In the genomic region with DNA sequence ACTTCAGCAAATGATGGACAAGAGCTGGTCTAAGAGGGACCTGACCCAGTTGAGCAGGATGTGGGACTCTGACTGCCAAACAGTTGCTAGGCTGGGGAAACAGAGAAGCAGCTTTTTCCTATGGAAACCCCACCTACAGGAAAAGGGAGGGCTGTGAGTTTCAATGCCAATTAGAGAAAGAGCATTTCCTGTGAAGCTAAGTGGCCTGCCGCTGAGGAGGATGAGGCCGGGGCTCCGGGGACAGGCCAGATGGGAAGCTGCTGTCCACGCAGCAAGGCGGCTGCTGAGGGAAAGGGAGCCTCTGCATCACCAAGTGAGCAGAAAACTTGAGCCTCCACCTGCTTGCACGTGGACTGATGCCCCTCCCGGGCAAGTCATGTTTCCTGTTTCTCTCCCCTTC, we compare ENCODE assay signal across 9 cellular contexts. TPM values are rescaled to one million over a fixed set of nuclear protein-coding genes. Genes with fewer than 3 reads are reported as not detected.
DNase-seq lines count a peak whose midpoint lies in the region; ATAC-seq, FAIRE-seq and TF ChIP-seq lines count a peak whose summit lies in the region.
"Had no signal": no experiment of that assay in that cellular context is flagged by ENCODE, and none has a peak within 500 bp of the region (broad histone marks: within the 10 kb centered on the region; RNA-seq: fewer than 3 reads in every experiment).

A gene (minus strand): TSS at position 90 of the 400 bp plus-strand sequence. CDS start 351 bp downstream, outside the sequence.

- no TSS peak for BruUV-seq in K562 (replicated peaks; lab: Mats Ljungman, UMichigan)

- H3K4me2 ChIP-seq in K562 (ENCODE audit: insufficient read depth, low read length) (no peak within 1 kb of the TSS), trophoblast cell (ENCODE audit: low read length) (no peak within 1 kb of the TSS)

- ATAC-seq in K562 (no peak), GM18858 (IDR thresholded peaks at IDR 0.05; ENCODE audit: unreplicated experiment) (no peak), GM18519 (IDR thresholded peaks at IDR 0.05; ENCODE audit: low FRiP score, unreplicated experiment) (no peak), HG02759 (IDR thresholded peaks at IDR 0.05; ENCODE audit: unreplicated experiment) (no peak)
- ATAC-seq in naive thymus-derived CD8-positive, alpha-beta T cell: no peak
- ATAC-seq: GM12878 had no signal

- no peak within 1 kb of the TSS for H3K27ac ChIP-seq in CD8-positive, alpha-beta memory T cell (ENCODE audit: low read depth, low read length)
- H3K27ac ChIP-seq in K562 (ENCODE audit: extremely low read depth, low read depth, low read length) (no peak within 1 kb of the TSS), trophoblast cell (ENCODE audit: low read depth, low read length) (no peak within 1 kb of the TSS)

- POLR2A ChIA-PET in CD8-positive, alpha-beta memory T cell (lab: Charles Lee): interaction anchor here (0.7 kb wide), 1 partner anchor 79 kb away, joined by 3 read pairs; no protein-coding TSS in a partner anchor
- POLR2A ChIA-PET in K562 (lab: Yijun Ruan, JAX): interaction anchor here (0.7 to 1.5 kb wide), 4 partner anchors 11 to 298 kb away, joined by 3 to 4 read pairs (median 4); a partner anchor contains a TSS
- POLR2A ChIA-PET in naive thymus-derived CD8-positive, alpha-beta T cell (lab: Charles Lee): interaction anchor here (0.8 to 3.8 kb wide), 6 partner anchors 10 to 366 kb away, joined by 3 to 12 read pairs (median 4); a partner anchor contains a TSS

- H3K4me1 ChIP-seq in CD8-positive, alpha-beta memory T cell (ENCODE audit: insufficient read depth, low read length): peaks cover 39% of the 10 kb centered on the region
- H3K4me1 ChIP-seq in K562 (replicated peaks in 1 of 2; ENCODE audit: control insufficient read depth in 2 of 2, insufficient read depth in 2 of 2, low read length in 2 of 2) (peaks cover 3 to 16% of the 10 kb centered on the region in 2 experiments), trophoblast cell (ENCODE audit: control insufficient read depth in 1 of 2, insufficient read depth in 2 of 2, low read length in 2 of 2) (no peaks in the 10 kb centered on the region)

- 18% methylated on average over 6 of the region's 7 CpGs for WGBS in K562 (ENCODE audit: insufficient coverage, low coverage, missing lambda C conversion rate)
- WGBS in trophoblast cell (ENCODE audit: extremely low coverage, insufficient coverage, insufficient read length): no CpG with 5 or more reads among the region's 7 CpGs

- no peak within 1 kb of the TSS for H4K8ac ChIP-seq in trophoblast cell (ENCODE audit: low read depth, low read length)

- peak within 1 kb of the TSS in 6 of 8 donors; percentile 24 to 91 (median 54) for H3K27ac Mint-ChIP-seq in CD8-positive, alpha-beta memory T cell
- H3K27ac Mint-ChIP-seq in naive thymus-derived CD8-positive, alpha-beta T cell: peak within 1 kb of the TSS in 9 of 10 donors; percentile 11 to 75 (median 52)

- H3K79me1 ChIP-seq in trophoblast cell (ENCODE audit: low read length): no peaks in the 10 kb centered on the region

- no peak within 1 kb of the TSS for H4K91ac ChIP-seq in trophoblast cell (ENCODE audit: low read depth, low read length)

- TF ChIP-seq CTCF in NB4 (IDR thresholded peaks at IDR 0.05; ENCODE audit: low read depth, low read length): no peak
- no peak for TF ChIP-seq CTCF in K562 (IDR thresholded peaks at IDR 0.05 in 2 of 3, conservative IDR thresholded peaks at IDR 0.05 in 1 of 3; ENCODE audit: insufficient read depth in 2 of 3, low read depth in 1 of 3, low read length in 3 of 3)

- no peak within 1 kb of the TSS for H3K4me3 ChIP-seq in CD8-positive, alpha-beta memory T cell (ENCODE audit: low read length)
- H3K4me3 ChIP-seq in NB4 (ENCODE audit: low read depth, low read length) (no peak within 1 kb of the TSS), K562 (no peak within 1 kb of the TSS), trophoblast cell (ENCODE audit: low read depth, low read length) (no peak within 1 kb of the TSS)
- H3K4me3 ChIP-seq: GM12878 had no signal

- H3K9me3 Mint-ChIP-seq in CD8-positive, alpha-beta memory T cell: no peaks in the 10 kb centered on the region
- no peaks in the 10 kb centered on the region for H3K9me3 Mint-ChIP-seq in naive thymus-derived CD8-positive, alpha-beta T cell

- no peak for TF ChIP-seq RAD21 in K562 (CRISPR knock-in tag; conservative IDR thresholded peaks at IDR 0.05 in 1 of 2, IDR thresholded peaks at IDR 0.05 in 1 of 2)

- no peak within 1 kb of the TSS for H4K12ac ChIP-seq in trophoblast cell (ENCODE audit: low read depth, low read length)

- no peak within 1 kb of the TSS for H3K23ac ChIP-seq in trophoblast cell (ENCODE audit: low read length)

- H3K36me3 ChIP-seq in CD8-positive, alpha-beta memory T cell (ENCODE audit: insufficient read depth, low read length): no peaks in the 10 kb centered on the region
- H3K36me3 ChIP-seq in K562 (ENCODE audit: control insufficient read depth, insufficient read depth, low read length): no peaks in the 10 kb centered on the region
- no peaks in the 10 kb centered on the region for H3K36me3 ChIP-seq in trophoblast cell (ENCODE audit: control insufficient read depth in 1 of 2, insufficient read depth in 2 of 2, low read length in 2 of 2)

- no peaks in the 10 kb centered on the region for H3K9me3 ChIP-seq in CD8-positive, alpha-beta memory T cell (ENCODE audit: low read length)
- no peaks in the 10 kb centered on the region for H3K9me3 ChIP-seq in K562 (replicated peaks; ENCODE audit: control insufficient read depth, insufficient read depth, low read depth, low read length)
- peaks cover 2% of the 10 kb centered on the region for H3K9me3 ChIP-seq in trophoblast cell (ENCODE audit: insufficient read depth, low read depth, low read length)

- H3K9ac ChIP-seq in K562 (ENCODE audit: insufficient read depth in 1 of 2, low read depth in 2 of 2, low read length in 2 of 2): peak within 1 kb of the TSS in 1 of 2 experiments; percentile 10; a peak in 2 of 4 replicates
- H3K9ac ChIP-seq in trophoblast cell (ENCODE audit: low read length): no peak within 1 kb of the TSS

- peak within 1 kb of the TSS in 5 of 7 donors; percentile 0 to 41 (median 29) for H3K4me3 Mint-ChIP-seq in CD8-positive, alpha-beta memory T cell
- H3K4me3 Mint-ChIP-seq in naive thymus-derived CD8-positive, alpha-beta T cell: peak within 1 kb of the TSS in 7 of 10 donors; percentile 1 to 31 (median 23)

- H3K9me1 ChIP-seq in K562 (ENCODE audit: control insufficient read depth, insufficient read depth, low read length): no peaks in the 10 kb centered on the region

- H2BK120ac ChIP-seq in trophoblast cell (ENCODE audit: insufficient read depth, low read length, poor library complexity): no peak within 1 kb of the TSS

- intact Hi-C loops in K562 (cut with micrococcal nuclease): no loop called here

- no peaks in the 10 kb centered on the region for H3K79me2 ChIP-seq in K562 (ENCODE audit: control insufficient read depth, insufficient read depth, low read length)
- no peaks in the 10 kb centered on the region for H3K79me2 ChIP-seq in trophoblast cell (ENCODE audit: control insufficient read depth, insufficient read depth, low read length, poor library complexity)

- H3K14ac ChIP-seq in trophoblast cell (ENCODE audit: low read length): no peak within 1 kb of the TSS

- no peak within 1 kb of the TSS for H2BK12ac ChIP-seq in trophoblast cell (ENCODE audit: low read length)

- H3K4me1 Mint-ChIP-seq in CD8-positive, alpha-beta memory T cell: peaks cover 42 to 50% (median 48%) of the 10 kb centered on the region in 3 donors
- H3K4me1 Mint-ChIP-seq in naive thymus-derived CD8-positive, alpha-beta T cell: peaks cover 25 to 56% (median 43%) of the 10 kb centered on the region in 4 donors

- in situ Hi-C loops in K562 (cut with MboI): loop anchor here (5.0 kb wide), 2 partner anchors 76 to 261 kb away; no protein-coding TSS in a partner anchor

- peaks cover 0 to 7% (median 2%) of the 10 kb centered on the region in 3 donors for H3K36me3 Mint-ChIP-seq in CD8-positive, alpha-beta memory T cell
- H3K36me3 Mint-ChIP-seq in naive thymus-derived CD8-positive, alpha-beta T cell: peaks cover 0 to 3% (median 0%) of the 10 kb centered on the region in 3 donors

- no peak within 1 kb of the TSS for H3K4ac ChIP-seq in trophoblast cell (ENCODE audit: low read depth, low read length)

- no peaks in the 10 kb centered on the region for H3K27me3 ChIP-seq in CD8-positive, alpha-beta memory T cell (ENCODE audit: insufficient read depth, low read length, poor library complexity, severe bottlenecking)
- H3K27me3 ChIP-seq in K562 (ENCODE audit: control insufficient read depth in 2 of 2, insufficient read depth in 2 of 2, low read length in 2 of 2) (peaks cover 17 to 42% of the 10 kb centered on the region in 2 experiments; a peak in 3 of 5 replicates), trophoblast cell (ENCODE audit: insufficient read depth, low read length) (no peaks in the 10 kb centered on the region)

- no peak for TF ChIP-seq POLR2A in NB4 (IDR thresholded peaks at IDR 0.05; ENCODE audit: extremely low read depth, insufficient read length)
- TF ChIP-seq POLR2A in K562 (conservative IDR thresholded peaks at IDR 0.05): no peak

- no peak within 1 kb of the TSS for H3K18ac ChIP-seq in trophoblast cell (ENCODE audit: low read length)

- no peak for TF ChIP-seq EP300 in K562 (IDR thresholded peaks at IDR 0.05; ENCODE audit: low read length)

- DNase-seq in CD8-positive, alpha-beta memory T cell: no peak
- DNase-seq in NB4 (ENCODE audit: low read depth): peak; percentile 39
- no peak for DNase-seq in K562 (ENCODE audit: extremely low read depth in 1 of 4, low spot score in 3 of 4)
- no peak for DNase-seq in naive thymus-derived CD8-positive, alpha-beta T cell
- no peak for DNase-seq in trophoblast cell

- peaks cover 9% of the 10 kb centered on the region; the same call in 1 of the 2 replicates for H4K20me1 ChIP-seq in K562 (replicated peaks; ENCODE audit: control insufficient read depth, insufficient read depth, low read length)

- FAIRE-seq in K562 (lab: Jason Lieb, UNC): no peak
- FAIRE-seq: GM12878 had no signal

- H2AFZ ChIP-seq in K562 (ENCODE audit: low read depth, low read length): no peak within 1 kb of the TSS; the same call in 1 of the 2 replicates
- H2AFZ ChIP-seq in trophoblast cell (ENCODE audit: insufficient read depth, low read length, poor library complexity): no peak within 1 kb of the TSS

- H3K27me3 Mint-ChIP-seq in CD8-positive, alpha-beta memory T cell: no peaks in the 10 kb centered on the region
- H3K27me3 Mint-ChIP-seq in naive thymus-derived CD8-positive, alpha-beta T cell: no peaks in the 10 kb centered on the region

- H2AK5ac ChIP-seq in trophoblast cell (ENCODE audit: low read length): no peak within 1 kb of the TSS

- CTCF ChIA-PET in CD8-positive, alpha-beta memory T cell (lab: Charles Lee): interaction anchor here (0.8 to 5.6 kb wide), 6 partner anchors 11 to 293 kb away, joined by 3 to 50 read pairs (median 12); a partner anchor contains a TSS
- CTCF ChIA-PET in K562 (lab: Yijun Ruan, JAX; ENCODE audit: low intra/inter-chr PET ratio): interaction anchor here (0.8 kb wide), 1 partner anchor 69 kb away, joined by 4 read pairs; no protein-coding TSS in a partner anchor

- H2BK5ac ChIP-seq in trophoblast cell (ENCODE audit: low read depth, low read length, poor library complexity): no peak within 1 kb of the TSS

RNA-seq across cellular contexts. Expression of the gene that starts here (rescaled TPM):
- total RNA-seq in CD8-positive, alpha-beta memory T cell: under 1 TPM; 0.33 to 0.88 TPM
- 0.07 TPM for polyA plus RNA-seq in CD8-positive, alpha-beta memory T cell
- total RNA-seq in K562 (2011; cell fraction: chromatin; rRNA removed; ENCODE audit: low replicate concordance): not detected in 2 replicates
- under 0.01 TPM in 1 of 2 replicates, not detected in the other for total RNA-seq in K562 (2011; cell fraction: nucleolus; rRNA removed)
- total RNA-seq in K562 (2011; cell fraction: nucleoplasm; rRNA removed): not detected in 2 replicates
- 0.04 TPM in 1 of 2 replicates, not detected in the other for total RNA-seq in K562 (2014; rRNA removed)
- 0.03 TPM in 1 of 2 replicates, not detected in the other for total RNA-seq in K562 (2014; rRNA removed; fragmentation: Illumina TruSeq; extraction: Trizol)
- total RNA-seq in K562 (2015; rRNA removed; fragmentation: Illumina TruSeq; extraction: Trizol): not detected in 2 replicates
- total RNA-seq in K562 (2021): 0.04 TPM in 1 of 2 replicates, not detected in the other
- not detected in 2 replicates for polyA plus RNA-seq in K562 (2011; rRNA removed)
- under 0.01 TPM in 1 of 2 replicates, not detected in the other for polyA plus RNA-seq in K562 (2011; cell fraction: cytosol; rRNA removed)
- polyA plus RNA-seq in K562 (2011; cell fraction: nucleus; rRNA removed): not detected in 2 replicates
- 0.03 and 0.79 TPM in 2 replicates for polyA plus RNA-seq in K562 (2012)
- polyA plus RNA-seq in K562 (2014; fragmentation: Illumina TruSeq; extraction: Trizol): 0.01 and 0.03 TPM in 2 replicates
- under 1 TPM; 0.01 TPM for polyA plus RNA-seq in K562 (2014; fragmentation: Nextera tagmentation; extraction: Ambion mirVana)
- 0.01 TPM in 1 of 2 replicates, not detected in the other for polyA plus RNA-seq in K562 (2014; rRNA removed)
- not detected in 2 replicates for polyA minus RNA-seq in K562 (2011; rRNA and poly(A)+ RNA removed)
- polyA minus RNA-seq in K562 (2011; cell fraction: cytosol; rRNA and poly(A)+ RNA removed): not detected in 2 replicates
- polyA minus RNA-seq in K562 (2011; cell fraction: nucleus; rRNA and poly(A)+ RNA removed): not detected in 2 replicates
- not detected for total RNA-seq in naive thymus-derived CD8-positive, alpha-beta T cell
- polyA plus RNA-seq in naive thymus-derived CD8-positive, alpha-beta T cell: under 1 TPM; 0.07 to 0.21 (median 0.07) TPM
- 0.03 and 0.07 TPM in 2 replicates for polyA plus RNA-seq in trophoblast cell (2013)
